8 cellular contexts compared by ENCODE assay signal in the genomic region with DNA sequence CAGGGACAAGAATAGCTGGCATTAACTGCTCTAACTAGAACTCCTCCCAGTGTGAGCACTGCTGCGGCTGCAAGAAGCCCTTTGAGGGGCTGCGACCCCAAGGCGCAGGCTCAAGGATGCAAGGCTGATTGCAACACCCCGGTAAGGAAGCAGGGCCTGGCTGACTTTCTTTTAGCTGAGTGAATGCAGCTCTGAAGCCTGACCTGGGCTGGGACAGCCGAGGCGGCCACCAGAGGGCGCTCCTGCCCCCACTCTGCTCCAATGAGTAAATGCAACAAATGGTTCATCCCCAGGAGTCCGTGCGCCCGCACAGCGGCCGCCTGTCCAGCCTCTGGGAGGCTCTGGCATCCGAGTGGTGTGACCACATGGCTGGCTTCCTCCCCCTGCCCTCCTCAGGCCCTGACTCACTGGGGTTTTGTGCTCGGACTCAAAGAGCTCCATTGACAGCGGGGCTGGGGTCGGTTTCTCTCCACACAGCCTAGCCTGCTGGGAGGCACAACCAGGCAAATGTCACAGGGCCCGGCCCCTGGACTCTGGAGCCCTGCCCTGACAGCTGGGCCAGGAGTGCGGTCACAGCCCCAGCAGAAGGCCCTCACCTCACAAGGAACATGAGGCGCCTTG. TPM values are rescaled to one million over a fixed set of nuclear protein-coding genes. Genes with fewer than 3 reads are reported as not detected.
DNase-seq lines count a peak whose midpoint lies in the region; ATAC-seq, FAIRE-seq and TF ChIP-seq lines count a peak whose summit lies in the region.

A gene with protein sequence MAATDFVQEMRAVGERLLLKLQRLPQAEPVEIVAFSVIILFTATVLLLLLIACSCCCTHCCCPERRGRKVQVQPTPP (plus strand): TSS at position 572 of the 621 bp plus-strand sequence. CDS start 6,768 bp downstream, outside the sequence.

- peak; percentile 58 for ATAC-seq in GM21447 (IDR thresholded peaks at IDR 0.05; ENCODE audit: unreplicated experiment)
- ATAC-seq in HepG2, result peak; percentile 87
- ATAC-seq in GM21737 (IDR thresholded peaks at IDR 0.05; ENCODE audit: unreplicated experiment), result no peak

- no peak for TF ChIP-seq POLR2A in HepG2 (IDR thresholded peaks at IDR 0.05; ENCODE audit: insufficient read depth in 1 of 2, low read depth in 2 of 2, low read length in 2 of 2)

- no peak within 1 kb of the TSS for H3K4me3 Mint-ChIP-seq in dendritic cell treated with granulocyte-macrophage colony-stimulating factor and Interleukin-4, amounts not matched to agents 40 ng/mL and 50 ng/mL, for 4 days

- no peaks in the 10 kb centered on the region for H3K9me3 Mint-ChIP-seq in dendritic cell treated with granulocyte-macrophage colony-stimulating factor and Interleukin-4, amounts not matched to agents 40 ng/mL and 50 ng/mL, for 4 days

- in situ Hi-C loops in HepG2 (cut with HindIII; ENCODE audit: extremely low pct_ligation_motif_present, low pct_unique_long_range_greater_than_20kb), result no loop called here

- BruUV-seq in HepG2 (replicated peaks; lab: Mats Ljungman, UMichigan), result no TSS peak

- no peaks in the 10 kb centered on the region for H3K9me3 ChIP-seq in BE2C
- no peaks in the 10 kb centered on the region for H3K9me3 ChIP-seq in HepG2 (ENCODE audit: low read length)

- peak within 1 kb of the TSS; percentile 27; the same call in 1 of the 2 replicates for H3K9ac ChIP-seq in HepG2 (ENCODE audit: insufficient read depth, low read depth, low read length)

- peaks cover 14% of the 10 kb centered on the region for H3K4me1 Mint-ChIP-seq in dendritic cell treated with granulocyte-macrophage colony-stimulating factor and Interleukin-4, amounts not matched to agents 40 ng/mL and 50 ng/mL, for 4 days (ENCODE audit: low read depth)

- H3K4me3 ChIP-seq in BE2C (ENCODE audit: low read depth, low read length) (peak within 1 kb of the TSS; percentile 19; the same call in 1 of the 2 replicates), HepG2 (replicated peaks in 1 of 3; ENCODE audit: insufficient read depth in 1 of 3, low read depth in 2 of 3, low read length in 3 of 3) (peak within 1 kb of the TSS in 2 of 3 experiments; percentile 21 to 59; a peak in 2 of 6 replicates)

- peak; percentile 93 for TF ChIP-seq RAD21 in HepG2 (CRISPR knock-in tag; IDR thresholded peaks at IDR 0.05)

- peak; percentile 90 for DNase-seq in BE2C
- DNase-seq in NCI-H345 treated with DMSO at 0.1 percent for 48 hours (lab: John Stamatoyannopoulos, UW; ENCODE audit: unreplicated experiment), result peak; percentile 43
- DNase-seq in activated CD4-positive, alpha-beta T cell treated with anti-CD3 and anti-CD28 coated beads, Interleukin-2, amount 50 U/mL, for 4 hours, result peak; percentile 79 to 83
- DNase-seq in HepG2 (ENCODE audit: low spot score), result peak; percentile 74
- peak; percentile 80 to 87 for DNase-seq in stimulated activated CD4-positive, alpha-beta T cell treated with anti-CD3 and anti-CD28 coated beads, Interleukin-1b, Interleukin-23, amount 100 ng/mL, for 4 hours (ENCODE audit: low read depth in 2 of 2)

- H3K27me3 ChIP-seq in BE2C (no peaks in the 10 kb centered on the region), HepG2 (ENCODE audit: control insufficient read depth in 1 of 2, insufficient read depth in 2 of 2, low read length in 2 of 2) (no peaks in the 10 kb centered on the region)

- FAIRE-seq in HepG2 (lab: Jason Lieb, UNC), result peak; percentile 81

- WGBS in HepG2 (ENCODE audit: low lambda C conversion rate), result 2% methylated on average over 7 of the region's 19 CpGs

- intact Hi-C loops in dendritic cell treated with granulocyte-macrophage colony-stimulating factor and Interleukin-4, amounts not matched to agents 40 ng/mL and 50 ng/mL, for 4 days (cut with micrococcal nuclease), result loop anchor here (1.0 kb wide), 1 partner anchor 114 kb away; no protein-coding TSS in a partner anchor
- intact Hi-C loops in HepG2 (cut with micrococcal nuclease; ENCODE audit: unreplicated experiment), result loop anchor here (1.0 kb wide), 4 partner anchors 13 to 115 kb away; partner anchors contain the start of genes RECQL5 and SAP30BP

- TF ChIP-seq CTCF in BE2C (IDR thresholded peaks at IDR 0.05; ENCODE audit: low read depth, low read length) (peak; percentile 93), HepG2 (CRISPR knock-in tag; IDR thresholded peaks at IDR 0.05) (peak; percentile 97)

- H4K20me1 ChIP-seq in HepG2 (ENCODE audit: insufficient read depth, low read length), result peaks cover 4% of the 10 kb centered on the region; the same call in 1 of the 2 replicates

- H3K36me3 Mint-ChIP-seq in dendritic cell treated with granulocyte-macrophage colony-stimulating factor and Interleukin-4, amounts not matched to agents 40 ng/mL and 50 ng/mL, for 4 days (ENCODE audit: low read depth), result peaks cover 52% of the 10 kb centered on the region

- POLR2A ChIA-PET in HepG2 (lab: Yijun Ruan, JAX), result interaction anchor here (0.6 to 2.1 kb wide), 16 partner anchors 11 to 147 kb away, joined by 3 to 28 read pairs (median 6); partner anchors contain the start of genes RECQL5 and SAP30BP

- H3K4me1 ChIP-seq in BE2C (peaks cover 11% of the 10 kb centered on the region), HepG2 (ENCODE audit: insufficient read depth, low read length) (peaks cover 19% of the 10 kb centered on the region)

- no peak for TF ChIP-seq EP300 in HepG2 (IDR thresholded peaks at IDR 0.05; ENCODE audit: low read depth in 2 of 2, low read length in 2 of 2)
- TF ChIP-seq EP300 in HepG2 (CRISPR knock-in tag; IDR thresholded peaks at IDR 0.05; ENCODE audit: borderline replicate concordance), result no peak

- H3K36me3 ChIP-seq in BE2C, result no peaks in the 10 kb centered on the region
- peaks cover 20 to 24% of the 10 kb centered on the region in 2 experiments; a peak in 4 of 5 replicates for H3K36me3 ChIP-seq in HepG2 (replicated peaks in 1 of 2; ENCODE audit: control insufficient read depth in 1 of 2, insufficient read depth in 2 of 2, low read length in 2 of 2)

- no peaks in the 10 kb centered on the region for H3K79me2 ChIP-seq in HepG2 (ENCODE audit: insufficient read depth, low read length)

- peak within 1 kb of the TSS; percentile 76 for H3K4me2 ChIP-seq in HepG2 (ENCODE audit: low read depth, low read length)

- CTCF ChIA-PET in HepG2 (lab: Yijun Ruan, JAX; ENCODE audit: low intra/inter-chr PET ratio, low total read pairs), result interaction anchor here (0.9 to 5.1 kb wide), 7 partner anchors 17 to 207 kb away, joined by 3 to 102 read pairs (median 4); no protein-coding TSS in a partner anchor

- H2AFZ ChIP-seq in HepG2 (ENCODE audit: low read length), result no peak within 1 kb of the TSS

- peak within 1 kb of the TSS; percentile 50 for H3K27ac ChIP-seq in HepG2 (ENCODE audit: extremely low read length, insufficient read depth, low read length)

- peaks cover 5% of the 10 kb centered on the region for H3K27me3 Mint-ChIP-seq in dendritic cell treated with granulocyte-macrophage colony-stimulating factor and Interleukin-4, amounts not matched to agents 40 ng/mL and 50 ng/mL, for 4 days

- H3K27ac Mint-ChIP-seq in dendritic cell treated with granulocyte-macrophage colony-stimulating factor and Interleukin-4, amounts not matched to agents 40 ng/mL and 50 ng/mL, for 4 days, result peak within 1 kb of the TSS; percentile 7

TF ChIP-seq in HepG2, 621 proteins besides CTCF, POLR2A, EP300 and RAD21 (continues in another document):
- TF ChIP-seq MEF2D (CRISPR knock-in tag; IDR thresholded peaks at IDR 0.05), result no peak
- TF ChIP-seq ZUFSP (CRISPR knock-in tag; IDR thresholded peaks at IDR 0.05; ENCODE audit: borderline replicate concordance), result no peak
- TF ChIP-seq ZNF501 (CRISPR knock-in tag; IDR thresholded peaks at IDR 0.05), result peak; percentile 74

RNA-seq across cellular contexts. Expression of the gene that starts here (rescaled TPM):
- 0.46 TPM for polyA plus RNA-seq in BE2C (2012; ENCODE audit: insufficient read depth, insufficient read length, low read depth)
- not detected in 2 replicates for total RNA-seq in HepG2 (2016; rRNA removed; fragmentation: Illumina TruSeq; extraction: Trizol)
- total RNA-seq in HepG2 (2016; cell fraction: cytosol; rRNA removed; fragmentation: Illumina TruSeq; extraction: Trizol; ENCODE audit: low read depth), result not detected in 2 replicates
- total RNA-seq in HepG2 (2016; cell fraction: insoluble cytoplasmic fraction; rRNA removed; fragmentation: Illumina TruSeq; extraction: Trizol), result 0.09 TPM in 1 of 2 replicates, not detected in the other
- total RNA-seq in HepG2 (2016; cell fraction: membrane; rRNA removed; fragmentation: Illumina TruSeq; extraction: Trizol), result not detected in 2 replicates
- total RNA-seq in HepG2 (2016; cell fraction: nucleus; rRNA removed; fragmentation: Illumina TruSeq; extraction: Trizol), result not detected in 2 replicates
- 0.05 TPM in 1 of 2 replicates, not detected in the other for polyA plus RNA-seq in HepG2 (2011; rRNA removed)
- polyA plus RNA-seq in HepG2 (2011; cell fraction: cytosol; rRNA removed), result 0.05 TPM in 1 of 2 replicates, not detected in the other
- 0.35 and 0.80 TPM in 2 replicates for polyA plus RNA-seq in HepG2 (2011; cell fraction: nucleus; rRNA removed)
- polyA plus RNA-seq in HepG2 (2012), result 0.20 and 0.48 TPM in 2 replicates
- polyA plus RNA-seq in HepG2 (2016; cell fraction: cytosol; fragmentation: Illumina TruSeq; extraction: Trizol; ENCODE audit: low read depth), result not detected in 2 replicates
- 0.14 TPM in 1 of 2 replicates, not detected in the other for polyA plus RNA-seq in HepG2 (2016; cell fraction: insoluble cytoplasmic fraction; fragmentation: Illumina TruSeq; extraction: Trizol; ENCODE audit: low read depth)
- polyA plus RNA-seq in HepG2 (2016; cell fraction: membrane; fragmentation: Illumina TruSeq; extraction: Trizol; ENCODE audit: low read depth), result not detected in 2 replicates
- polyA plus RNA-seq in HepG2 (2016; cell fraction: nucleus; fragmentation: Illumina TruSeq; extraction: Trizol; ENCODE audit: insufficient read depth, low read depth), result not detected in 2 replicates
- polyA minus RNA-seq in HepG2 (2011; rRNA and poly(A)+ RNA removed; ENCODE audit: low replicate concordance), result not detected in 2 replicates
- not detected in 2 replicates for polyA minus RNA-seq in HepG2 (2011; cell fraction: cytosol; rRNA and poly(A)+ RNA removed)
- 0.26 TPM in 1 of 2 replicates, not detected in the other for polyA minus RNA-seq in HepG2 (2011; cell fraction: nucleus; rRNA and poly(A)+ RNA removed)

Comparison
In these comparisons a context has a peak if more than half of its experiments do, and no peak if none do; other contexts are left out.
1. Peak in DNase-seq, ATAC-seq, H3K4me3 ChIP-seq, H3K27ac ChIP-seq, H3K9ac ChIP-seq and H3K4me2 ChIP-seq in HepG2; RNA of the gene not detected or under 1 TPM.